In the genomic region with DNA sequence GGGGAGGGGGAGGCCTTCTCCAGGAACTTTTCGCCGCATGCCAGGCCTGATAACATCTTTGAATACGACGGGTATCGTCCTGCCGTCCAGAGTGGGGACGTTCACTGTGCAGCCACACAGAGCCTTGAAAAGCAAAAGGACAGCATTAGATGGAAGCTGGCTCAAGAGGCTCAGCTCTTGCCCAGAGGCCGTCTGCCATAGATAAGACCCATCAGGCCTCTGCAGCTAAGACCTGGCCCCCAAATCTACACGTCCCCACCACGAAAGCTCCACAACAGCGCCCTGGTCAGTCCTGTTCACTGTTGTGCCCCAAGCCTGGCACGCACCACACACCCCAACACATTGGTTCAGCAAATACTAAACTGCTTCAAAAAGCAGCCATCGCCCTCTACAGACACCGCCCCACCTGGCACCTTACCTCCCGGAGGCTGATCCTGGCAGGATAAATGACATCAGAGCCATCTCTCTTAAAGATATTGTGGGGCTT, we compare ENCODE assay signal across 8 cellular contexts. TPM values are rescaled to one million over a fixed set of nuclear protein-coding genes. Genes with fewer than 3 reads are reported as not detected.
DNase-seq lines count a peak whose midpoint lies in the region; ATAC-seq and TF ChIP-seq lines count a peak whose summit lies in the region.

No MANE protein-coding gene starts in this region.

- TF ChIP-seq POLR2A in suprapubic skin (IDR thresholded peaks at IDR 0.05), result no peak

- H3K4me1 ChIP-seq in suprapubic skin, result peaks cover 54% of the 10 kb centered on the region

- no peak for TF ChIP-seq CTCF in suprapubic skin (IDR thresholded peaks at IDR 0.05)

- no peak for DNase-seq in activated CD4-positive, alpha-beta T cell treated with anti-CD3 and anti-CD28 coated beads, Interleukin-2, amount 10 ng/mL, durations not matched to agents 7 days and 5 days
- no peak for DNase-seq in activated CD4-positive, alpha-beta T cell treated with anti-CD3 and anti-CD28 coated beads for 1 hour
- DNase-seq in activated naive CD8-positive, alpha-beta T cell treated with anti-CD3 and anti-CD28 coated beads, Interleukin-2, amount 10 ng/mL, durations not matched to agents 7 days and 5 days, result no peak
- DNase-seq in kidney tubule cell (ENCODE audit: low spot score) (peak; percentile 35), suprapubic skin (ENCODE audit: low spot score in 2 of 2) (no peak), NCI-H187 treated with DMSO at 0.1 percent for 48 hours (lab: John Stamatoyannopoulos, UW) (no peak), NCI-H526 (lab: John Stamatoyannopoulos, UW) (no peak)

- H3K27ac ChIP-seq in suprapubic skin, result no peak overlapping the region

- H3K4me3 Mint-ChIP-seq in activated CD4-positive, alpha-beta T cell treated with anti-CD3 and anti-CD28 coated beads, Interleukin-2, amount 10 ng/mL, durations not matched to agents 7 days and 5 days, result peak overlapping the region; percentile 94
- H3K4me3 Mint-ChIP-seq in activated naive CD8-positive, alpha-beta T cell treated with anti-CD3 and anti-CD28 coated beads, Interleukin-2, amount 10 ng/mL, durations not matched to agents 7 days and 5 days, result peak overlapping the region; percentile 92

- H3K27ac Mint-ChIP-seq in activated CD4-positive, alpha-beta T cell treated with anti-CD3 and anti-CD28 coated beads, Interleukin-2, amount 10 ng/mL, durations not matched to agents 7 days and 5 days, result peak overlapping the region; percentile 93
- peak overlapping the region; percentile 81 for H3K27ac Mint-ChIP-seq in activated naive CD8-positive, alpha-beta T cell treated with anti-CD3 and anti-CD28 coated beads, Interleukin-2, amount 10 ng/mL, durations not matched to agents 7 days and 5 days

- H3K4me3 ChIP-seq in suprapubic skin, result peak overlapping the region; percentile 68

- CTCF ChIA-PET in activated CD4-positive, alpha-beta T cell treated with anti-CD3 and anti-CD28 coated beads, Interleukin-2, amount 10 ng/mL, durations not matched to agents 7 days and 5 days (lab: Charles Lee), result interaction anchor here (1.7 kb wide), 1 partner anchor 9 kb away, joined by 7 read pairs; no protein-coding TSS in a partner anchor

- H3K4me1 Mint-ChIP-seq in activated CD4-positive, alpha-beta T cell treated with anti-CD3 and anti-CD28 coated beads, Interleukin-2, amount 10 ng/mL, durations not matched to agents 7 days and 5 days, result peaks cover 57% of the 10 kb centered on the region
- H3K4me1 Mint-ChIP-seq in activated naive CD8-positive, alpha-beta T cell treated with anti-CD3 and anti-CD28 coated beads, Interleukin-2, amount 10 ng/mL, durations not matched to agents 7 days and 5 days, result peaks cover 47% of the 10 kb centered on the region

- TF ChIP-seq EP300 in suprapubic skin (IDR thresholded peaks at IDR 0.05), result no peak

- 35% methylated on average over 13 of the region's 15 CpGs for WGBS in suprapubic skin

- POLR2A ChIA-PET in activated CD4-positive, alpha-beta T cell treated with anti-CD3 and anti-CD28 coated beads, Interleukin-2, amount 10 ng/mL, durations not matched to agents 7 days and 5 days (lab: Charles Lee), result no interaction called here
- POLR2A ChIA-PET in activated naive CD8-positive, alpha-beta T cell treated with anti-CD3 and anti-CD28 coated beads, Interleukin-2, amount 10 ng/mL, durations not matched to agents 7 days and 5 days (lab: Charles Lee), result interaction anchor here (1.2 to 8.1 kb wide), 4 partner anchors 9 to 134 kb away, joined by 3 to 298 read pairs (median 17); a partner anchor contains a TSS

- H3K9me3 ChIP-seq in suprapubic skin, result no peaks in the 10 kb centered on the region

- ATAC-seq in activated naive CD8-positive, alpha-beta T cell treated with anti-CD3 and anti-CD28 coated beads, Interleukin-2, amount 10 ng/mL, durations not matched to agents 7 days and 5 days (ENCODE audit: low read depth), result no peak
- no peak for ATAC-seq in HG03521 (IDR thresholded peaks at IDR 0.05; ENCODE audit: unreplicated experiment)

- H3K36me3 ChIP-seq in suprapubic skin, result peaks cover 26% of the 10 kb centered on the region

- H3K36me3 Mint-ChIP-seq in activated CD4-positive, alpha-beta T cell treated with anti-CD3 and anti-CD28 coated beads, Interleukin-2, amount 10 ng/mL, durations not matched to agents 7 days and 5 days (ENCODE audit: low read depth), result peaks cover 35% of the 10 kb centered on the region
- peaks cover 28% of the 10 kb centered on the region for H3K36me3 Mint-ChIP-seq in activated naive CD8-positive, alpha-beta T cell treated with anti-CD3 and anti-CD28 coated beads, Interleukin-2, amount 10 ng/mL, durations not matched to agents 7 days and 5 days

- no peaks in the 10 kb centered on the region for H3K27me3 Mint-ChIP-seq in activated CD4-positive, alpha-beta T cell treated with anti-CD3 and anti-CD28 coated beads, Interleukin-2, amount 10 ng/mL, durations not matched to agents 7 days and 5 days
- no peaks in the 10 kb centered on the region for H3K27me3 Mint-ChIP-seq in activated naive CD8-positive, alpha-beta T cell treated with anti-CD3 and anti-CD28 coated beads, Interleukin-2, amount 10 ng/mL, durations not matched to agents 7 days and 5 days

- no peaks in the 10 kb centered on the region for H3K27me3 ChIP-seq in suprapubic skin

- no peaks in the 10 kb centered on the region for H3K9me3 Mint-ChIP-seq in activated CD4-positive, alpha-beta T cell treated with anti-CD3 and anti-CD28 coated beads, Interleukin-2, amount 10 ng/mL, durations not matched to agents 7 days and 5 days
- H3K9me3 Mint-ChIP-seq in activated naive CD8-positive, alpha-beta T cell treated with anti-CD3 and anti-CD28 coated beads, Interleukin-2, amount 10 ng/mL, durations not matched to agents 7 days and 5 days, result no peaks in the 10 kb centered on the region

RNA-seq across cellular contexts. Expression of a gene that starts 2.1 kb away (rescaled TPM):
- total RNA-seq in activated CD4-positive, alpha-beta T cell treated with anti-CD3 and anti-CD28 coated beads, Interleukin-2, amount 10 ng/mL, durations not matched to agents 7 days and 5 days, result 100 to 1,000 TPM in 1 of 2 experiments, 10 to 100 TPM in 1; 89.7 to 100 TPM
- 100 to 1,000 TPM; 103 to 110 TPM for total RNA-seq in activated naive CD8-positive, alpha-beta T cell treated with anti-CD3 and anti-CD28 coated beads, Interleukin-2, amount 10 ng/mL, durations not matched to agents 7 days and 5 days
- 100 to 1,000 TPM in 3 of 4 donors, 10 to 100 TPM in 1; 54.5 to 197 (median 145) TPM for total RNA-seq in suprapubic skin

RNA-seq across cellular contexts. Expression of a gene that starts 13.3 kb away (rescaled TPM):
- 100 to 1,000 TPM; 169 to 190 TPM for total RNA-seq in activated CD4-positive, alpha-beta T cell treated with anti-CD3 and anti-CD28 coated beads, Interleukin-2, amount 10 ng/mL, durations not matched to agents 7 days and 5 days
- 100 to 1,000 TPM; 161 to 168 TPM for total RNA-seq in activated naive CD8-positive, alpha-beta T cell treated with anti-CD3 and anti-CD28 coated beads, Interleukin-2, amount 10 ng/mL, durations not matched to agents 7 days and 5 days
- total RNA-seq in suprapubic skin, result 100 to 1,000 TPM; 111 to 176 (median 150) TPM

RNA-seq across cellular contexts. Expression of a gene that starts 20.2 kb away (rescaled TPM):
- total RNA-seq in activated CD4-positive, alpha-beta T cell treated with anti-CD3 and anti-CD28 coated beads, Interleukin-2, amount 10 ng/mL, durations not matched to agents 7 days and 5 days, result 10 to 100 TPM; 36.5 to 47.2 TPM
- 10 to 100 TPM; 31.7 to 32.4 TPM for total RNA-seq in activated naive CD8-positive, alpha-beta T cell treated with anti-CD3 and anti-CD28 coated beads, Interleukin-2, amount 10 ng/mL, durations not matched to agents 7 days and 5 days
- 100 to 1,000 TPM in 3 of 4 donors, 10 to 100 TPM in 1; 85.8 to 111 (median 105) TPM for total RNA-seq in suprapubic skin

RNA-seq across cellular contexts. Expression of a gene that starts 40.9 kb away (rescaled TPM):
- under 1 TPM; 0.19 to 0.27 TPM for total RNA-seq in activated CD4-positive, alpha-beta T cell treated with anti-CD3 and anti-CD28 coated beads, Interleukin-2, amount 10 ng/mL, durations not matched to agents 7 days and 5 days
- under 1 TPM; 0.34 to 0.36 TPM for total RNA-seq in activated naive CD8-positive, alpha-beta T cell treated with anti-CD3 and anti-CD28 coated beads, Interleukin-2, amount 10 ng/mL, durations not matched to agents 7 days and 5 days
- under 1 TPM in 1 of 4 donors, not detected in 3; 0.47 TPM for total RNA-seq in suprapubic skin

RNA-seq across cellular contexts. Expression of a gene that starts 55.8 kb away (rescaled TPM):
- total RNA-seq in activated CD4-positive, alpha-beta T cell treated with anti-CD3 and anti-CD28 coated beads, Interleukin-2, amount 10 ng/mL, durations not matched to agents 7 days and 5 days, result 100 to 1,000 TPM; 121 to 123 TPM
- 100 to 1,000 TPM in 1 of 2 experiments, 10 to 100 TPM in 1; 90.7 to 108 TPM for total RNA-seq in activated naive CD8-positive, alpha-beta T cell treated with anti-CD3 and anti-CD28 coated beads, Interleukin-2, amount 10 ng/mL, durations not matched to agents 7 days and 5 days
- total RNA-seq in suprapubic skin, result 100 to 1,000 TPM; 196 to 394 (median 340) TPM
